In genomic region chr3:171531716-171532115, GRCh38 we compare ENCODE assay signal across 21 cellular contexts.
"Had no signal": no experiment of that assay in that cellular context is flagged by ENCODE, and none has a peak within 500 bp of the region (broad histone marks: within the 10 kb centered on the region; RNA-seq: fewer than 3 reads in every experiment).

No MANE protein-coding gene starts in this region.

- H3K36me3 ChIP-seq: esophagus squamous epithelium, stomach, thoracic aorta, transverse colon had no signal

- DNase-seq: cortex of kidney; effector memory CD8-positive, alpha-beta T cell; esophagus squamous epithelium; foreskin melanocyte; head of caudate nucleus; left colon; left ventricle myocardium superior; mesendoderm; naive B cell; psoas muscle; retina; small intestine; stimulated activated CD4-positive, alpha-beta T cell treated with anti-CD3 and anti-CD28 coated beads, Interleukin-12 subunit alpha, Interleukin-12 subunit beta, amount 100 ng/mL, for 4 hours; stimulated activated naive CD4-positive, alpha-beta T cell; stomach; substantia nigra; transverse colon had no signal

- H3K27ac ChIP-seq: esophagus squamous epithelium, hepatocyte, psoas muscle, stomach, thoracic aorta, transverse colon had no signal

- H3K27me3 Mint-ChIP-seq: effector memory CD8-positive, alpha-beta T cell had no signal

- H3K9me3 Mint-ChIP-seq: effector memory CD8-positive, alpha-beta T cell; nephron had no signal

- H3K4me1 ChIP-seq: esophagus squamous epithelium, psoas muscle, stomach, transverse colon had no signal

- H3K36me3 Mint-ChIP-seq: naive B cell had no signal

- H3K27ac Mint-ChIP-seq: effector memory CD8-positive, alpha-beta T cell; naive B cell; nephron had no signal

- H3K4me3 ChIP-seq: esophagus squamous epithelium, hepatocyte, psoas muscle, stomach, thoracic aorta, transverse colon had no signal

- H3K27me3 ChIP-seq: esophagus squamous epithelium, hepatocyte, stomach, transverse colon had no signal

- ATAC-seq: effector memory CD8-positive, alpha-beta T cell; left colon; left ventricle myocardium superior; psoas muscle; sciatic nerve had no signal

- H3K4me3 Mint-ChIP-seq: effector memory CD8-positive, alpha-beta T cell; naive B cell; nephron had no signal

- H3K4me1 Mint-ChIP-seq: naive B cell, nephron had no signal

- H3K9me3 ChIP-seq: esophagus squamous epithelium, psoas muscle, stomach, thoracic aorta, transverse colon had no signal
